Comparison of ENCODE assay signal across 1 cellular context in the genomic region with DNA sequence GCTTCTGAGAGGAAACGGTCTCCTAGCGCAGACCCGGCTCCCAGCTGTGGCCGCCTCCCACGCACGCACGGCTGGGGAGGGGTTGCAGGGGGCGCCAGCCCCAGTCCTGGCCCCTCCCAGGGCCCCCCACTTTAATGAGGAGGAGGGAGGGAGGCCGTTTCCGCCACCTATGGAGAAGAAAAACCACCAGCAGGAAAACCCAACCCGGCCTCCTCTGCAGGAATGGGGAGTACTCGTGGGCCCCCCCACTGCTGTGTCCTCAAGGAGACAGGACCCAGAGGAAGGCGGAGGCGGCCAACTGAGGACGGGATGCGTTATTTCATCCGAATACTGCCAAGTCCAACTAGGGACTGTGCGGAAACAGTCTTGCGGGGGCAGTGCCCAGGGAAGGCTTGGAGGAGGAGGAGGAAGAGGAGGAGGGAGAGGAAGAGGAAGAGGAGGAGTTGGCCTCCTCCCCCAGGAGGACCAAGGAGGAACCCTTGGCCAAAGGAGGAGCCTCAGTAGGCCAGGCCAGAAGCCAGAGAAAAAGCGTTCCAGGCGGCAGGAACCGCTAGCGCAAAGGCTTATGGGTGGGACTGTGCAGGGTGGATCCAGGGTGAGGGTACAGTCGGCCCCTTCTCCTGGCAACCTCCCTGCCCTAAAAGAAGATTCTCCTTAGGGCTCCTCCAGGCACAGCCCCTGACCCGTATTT.
TF ChIP-seq lines count a peak whose summit lies in the region.

No MANE protein-coding gene starts in this region.

TF ChIP-seq in IMR-90, 13 proteins besides CTCF, POLR2A, EP300 and RAD21:
- no peak for TF ChIP-seq BHLHE40 (IDR thresholded peaks at IDR 0.05; ENCODE audit: low read depth, low read length)
- TF ChIP-seq, protein P1, sequence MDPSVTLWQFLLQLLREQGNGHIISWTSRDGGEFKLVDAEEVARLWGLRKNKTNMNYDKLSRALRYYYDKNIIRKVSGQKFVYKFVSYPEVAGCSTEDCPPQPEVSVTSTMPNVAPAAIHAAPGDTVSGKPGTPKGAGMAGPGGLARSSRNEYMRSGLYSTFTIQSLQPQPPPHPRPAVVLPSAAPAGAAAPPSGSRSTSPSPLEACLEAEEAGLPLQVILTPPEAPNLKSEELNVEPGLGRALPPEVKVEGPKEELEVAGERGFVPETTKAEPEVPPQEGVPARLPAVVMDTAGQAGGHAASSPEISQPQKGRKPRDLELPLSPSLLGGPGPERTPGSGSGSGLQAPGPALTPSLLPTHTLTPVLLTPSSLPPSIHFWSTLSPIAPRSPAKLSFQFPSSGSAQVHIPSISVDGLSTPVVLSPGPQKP (IDR thresholded peaks at IDR 0.05; ENCODE audit: borderline replicate concordance, low read depth, low read length): no peak
- TF ChIP-seq, protein P2, sequence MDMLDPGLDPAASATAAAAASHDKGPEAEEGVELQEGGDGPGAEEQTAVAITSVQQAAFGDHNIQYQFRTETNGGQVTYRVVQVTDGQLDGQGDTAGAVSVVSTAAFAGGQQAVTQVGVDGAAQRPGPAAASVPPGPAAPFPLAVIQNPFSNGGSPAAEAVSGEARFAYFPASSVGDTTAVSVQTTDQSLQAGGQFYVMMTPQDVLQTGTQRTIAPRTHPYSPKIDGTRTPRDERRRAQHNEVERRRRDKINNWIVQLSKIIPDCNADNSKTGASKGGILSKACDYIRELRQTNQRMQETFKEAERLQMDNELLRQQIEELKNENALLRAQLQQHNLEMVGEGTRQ (IDR thresholded peaks at IDR 0.05; ENCODE audit: low read depth, low read length): no peak
- no peak for TF ChIP-seq MAFK (IDR thresholded peaks at IDR 0.05; ENCODE audit: low read depth, low read length)
- no peak for TF ChIP-seq FOS (IDR thresholded peaks at IDR 0.05; ENCODE audit: low read depth, low read length)
- no peak for TF ChIP-seq CHD1 (IDR thresholded peaks at IDR 0.05; ENCODE audit: low read depth, low read length)
